ENCODE assay signal across 9 cellular contexts in genomic region chr3:157134620-157135191, GRCh38. TPM values are rescaled to one million over a fixed set of nuclear protein-coding genes. Genes with fewer than 3 reads are reported as not detected.
DNase-seq lines count a peak whose midpoint lies in the region; ATAC-seq and TF ChIP-seq lines count a peak whose summit lies in the region.
"Had no signal": no experiment of that assay in that cellular context is flagged by ENCODE, and none has a peak within 500 bp of the region (broad histone marks: within the 10 kb centered on the region; RNA-seq: fewer than 3 reads in every experiment).

No MANE protein-coding gene starts in this region.

- TF ChIP-seq CTCF in C4-2B (conservative IDR thresholded peaks at IDR 0.05): no peak

- H3K27ac ChIP-seq in C4-2B: peak overlapping the region; percentile 59

- intact Hi-C loops in left cardiac atrium (cut with DNase I): loop anchor here (5.0 kb wide), 2 partner anchors 47 to 577 kb away; partner anchors contain the start of gene SSR3 (in 1 of the 2)

- ATAC-seq in GM21515 (IDR thresholded peaks at IDR 0.05; ENCODE audit: unreplicated experiment) (peak; percentile 49), left cardiac atrium (peak; percentile 3 to 28)
- ATAC-seq: natural killer cell had no signal

- DNase-seq in LHCN-M2 (ENCODE audit: low read depth): peak; percentile 66
- no peak for DNase-seq in left cardiac atrium
- DNase-seq in OCI-M2 (lab: John Stamatoyannopoulos, UW; ENCODE audit: unreplicated experiment): no peak
- no peak for DNase-seq in stimulated activated CD4-positive, alpha-beta T cell treated with anti-CD3 and anti-CD28 coated beads, Interleukin-1b, Interleukin-23, amount 100 ng/mL, for 48 hours
- DNase-seq in CD1c-positive myeloid dendritic cell (ENCODE audit: extremely low spot score): no peak
- DNase-seq in GM03348 (ENCODE audit: low spot score): no peak
- DNase-seq: natural killer cell had no signal

RNA-seq across cellular contexts. Expression of gene CCNL1, which starts 25.2 kb away (rescaled TPM):
- 82.8 and 103 TPM in 2 replicates for total RNA-seq in LHCN-M2 (2014; rRNA removed)
- 14.7 TPM for polyA plus RNA-seq in LHCN-M2 (2012)
- total RNA-seq in left cardiac atrium: 10 to 100 TPM; 44.9 to 64.2 TPM
